ENCODE assay signal across 1 cellular context in genomic region chr6:162727347-162728176, GRCh38.
TF ChIP-seq lines count a peak whose summit lies in the region.

Gene PACRG (plus strand): TSS chr6:162727974.
Gene PRKN (minus strand): TSS chr6:162727766.

TF ChIP-seq in HepG2, 621 proteins besides CTCF, POLR2A, EP300 and RAD21 (continued from another document):
- TF ChIP-seq AFF4 (CRISPR knock-in tag; IDR thresholded peaks at IDR 0.05), result no peak
- TF ChIP-seq PAWR (CRISPR knock-in tag; IDR thresholded peaks at IDR 0.05; ENCODE audit: borderline replicate concordance), result no peak
- no peak for TF ChIP-seq JDP2 (CRISPR knock-in tag; IDR thresholded peaks at IDR 0.05; ENCODE audit: borderline replicate concordance)
- no peak for TF ChIP-seq STAT5B (CRISPR knock-in tag; IDR thresholded peaks at IDR 0.05)
- peak; percentile 39; the same call in 1 of the 2 replicates for TF ChIP-seq ZNF34 (CRISPR knock-in tag; IDR thresholded peaks at IDR 0.05; ENCODE audit: borderline replicate concordance)
- TF ChIP-seq ZNF879 (CRISPR knock-in tag; IDR thresholded peaks at IDR 0.05), result peak; percentile 93
- 0 out of 2 replicates have a peak, but pooled peaks have one; percentile 64 for TF ChIP-seq ZZZ3 (CRISPR knock-in tag; IDR thresholded peaks at IDR 0.05; ENCODE audit: borderline replicate concordance)
- no peak for TF ChIP-seq ZNF616 (CRISPR knock-in tag; IDR thresholded peaks at IDR 0.05; ENCODE audit: low read depth)
- no peak for TF ChIP-seq ZNF569 (CRISPR knock-in tag; IDR thresholded peaks at IDR 0.05; ENCODE audit: borderline replicate concordance)
- peak; percentile 86; the same call in 1 of the 2 replicates for TF ChIP-seq ZNF788 (CRISPR knock-in tag; IDR thresholded peaks at IDR 0.05; ENCODE audit: borderline replicate concordance)
- no peak for TF ChIP-seq KAT2B (IDR thresholded peaks at IDR 0.05; ENCODE audit: borderline replicate concordance, low read depth, low read length)
- no peak for TF ChIP-seq SRSF4 (IDR thresholded peaks at IDR 0.05; ENCODE audit: low read depth, low read length, poor library complexity, severe bottlenecking)
- no peak; the same call in 1 of the 2 replicates for TF ChIP-seq KDM4B (CRISPR knock-in tag; IDR thresholded peaks at IDR 0.05)
- TF ChIP-seq ETV6 (CRISPR knock-in tag; conservative IDR thresholded peaks at IDR 0.05), result peak; percentile 88
- TF ChIP-seq HOXA5 (CRISPR knock-in tag; IDR thresholded peaks at IDR 0.05), result peak; percentile 91; the same call in 1 of the 2 replicates
